In the genomic region with DNA sequence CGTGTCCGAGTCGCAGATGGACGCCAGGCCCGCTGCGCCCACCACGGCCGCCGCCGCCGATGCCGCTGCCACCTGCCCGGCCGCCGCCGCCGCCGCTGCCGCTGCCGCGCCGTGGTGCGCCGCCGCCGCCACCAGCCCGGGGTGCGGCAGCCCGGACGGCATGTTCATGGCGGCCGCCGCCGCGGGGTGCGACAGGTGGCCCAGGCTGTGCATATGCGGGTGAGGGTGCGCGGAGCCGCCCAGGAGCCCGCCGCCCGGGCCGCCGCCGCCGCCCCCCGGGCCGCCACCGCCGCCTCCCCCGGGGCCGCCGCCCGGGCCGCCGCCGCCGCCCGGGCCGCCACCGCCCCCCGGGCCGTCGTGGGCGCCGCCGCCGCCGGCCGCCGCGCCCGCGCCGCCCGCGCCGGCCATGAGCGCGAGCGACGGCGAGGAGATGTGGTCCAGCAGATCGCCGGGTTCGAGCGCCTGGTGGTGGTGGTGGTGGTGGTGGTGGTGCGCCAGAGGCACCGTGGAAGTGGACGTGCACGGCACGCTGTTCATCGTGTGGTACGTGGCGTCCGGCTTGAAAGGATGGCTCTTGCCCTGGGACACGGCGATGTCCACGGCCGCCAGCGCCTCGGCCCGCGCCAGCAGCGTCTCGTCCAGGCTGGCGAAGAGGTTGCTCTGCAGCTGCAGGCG, we compare ENCODE assay signal across 1 cellular context.
TF ChIP-seq lines count a peak whose summit lies in the region.

No MANE protein-coding gene starts in this region.

TF ChIP-seq in endothelial cell of umbilical vein, 7 proteins besides CTCF, POLR2A, EP300 and RAD21:
- TF ChIP-seq EZH2 (IDR thresholded peaks at IDR 0.05; ENCODE audit: borderline replicate concordance, low read depth, low read length, severe bottlenecking): no peak
- no peak for TF ChIP-seq FOS (IDR thresholded peaks at IDR 0.05; ENCODE audit: borderline replicate concordance, insufficient read depth, low read length)
- TF ChIP-seq GATA2 (IDR thresholded peaks at IDR 0.05; ENCODE audit: insufficient read depth, insufficient read length, low read depth, low read length): no peak
- no peak for TF ChIP-seq POLR2AphosphoS5 (IDR thresholded peaks at IDR 0.05; ENCODE audit: insufficient read depth, low read depth, low read length)
- no peak for TF ChIP-seq JUN (IDR thresholded peaks at IDR 0.05; ENCODE audit: borderline replicate concordance, insufficient read depth, insufficient read length, low read depth)
